ENCODE assay signal across 32 cellular contexts in the genomic region with DNA sequence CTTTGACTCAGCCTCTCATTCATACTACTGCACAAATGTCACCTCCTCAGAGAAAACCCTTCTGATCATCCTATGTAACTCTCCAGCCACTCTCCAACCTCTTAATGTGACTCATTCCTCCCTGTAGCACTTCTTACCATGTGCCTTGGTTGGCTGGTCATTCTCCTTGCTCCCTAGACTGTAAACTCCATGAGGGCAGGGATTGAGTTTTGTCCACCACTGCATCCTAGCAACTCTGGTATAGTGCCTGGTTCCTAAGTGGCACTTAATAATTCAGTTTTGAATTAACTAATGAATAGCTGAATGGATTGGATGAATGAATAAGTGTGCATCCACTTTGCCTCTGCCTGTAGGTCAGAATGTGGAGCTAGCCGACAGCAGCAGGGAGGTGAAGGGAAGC.
"Had no signal": no experiment of that assay in that cellular context is flagged by ENCODE, and none has a peak within 500 bp of the region (broad histone marks: within the 10 kb centered on the region; RNA-seq: fewer than 3 reads in every experiment).

No MANE protein-coding gene starts in this region.

- FAIRE-seq: islet of Langerhans, kidney, pancreas had no signal

- H3K4me3 ChIP-seq: left ventricle myocardium inferior, lung, mucosa of descending colon, pancreas, prostate gland, skin epidermis, stomach, testis, thyroid gland, transverse colon, upper lobe of left lung, vagina had no signal

- H3K27ac ChIP-seq: left ventricle myocardium inferior, neutrophil, pancreas, prostate gland, skin epidermis, stomach, testis, thyroid gland, transverse colon, upper lobe of left lung, vagina had no signal

- H3K9me3 ChIP-seq: left ventricle myocardium inferior, mucosa of descending colon, neutrophil, pancreas, prostate gland, stomach, testis, thyroid gland, transverse colon, upper lobe of left lung, vagina had no signal

- H3K36me3 ChIP-seq: left ventricle myocardium inferior, neutrophil, pancreas, prostate gland, stomach, thyroid gland, transverse colon, upper lobe of left lung, vagina had no signal

- H3K27me3 ChIP-seq: pancreas, stomach, testis, thyroid gland, transverse colon, upper lobe of left lung, vagina had no signal

- H3K4me1 ChIP-seq: left ventricle myocardium inferior, pancreas, prostate gland, testis, transverse colon, vagina had no signal

- DNase-seq: hypothalamus; immature natural killer cell; kidney; left ventricle myocardium inferior; mesendoderm; midbrain; mucosa of descending colon; naive thymus-derived CD4-positive, alpha-beta T cell; occipital lobe; pancreas; posterior cingulate gyrus; retina; right cardiac atrium; stimulated activated CD4-positive, alpha-beta T cell treated with anti-CD3 and anti-CD28 coated beads, Interleukin-12 subunit alpha, Interleukin-12 subunit beta, amount 100 ng/mL, for 4 hours; stimulated activated CD4-positive, alpha-beta T cell treated with anti-CD3 and anti-CD28 coated beads, Interleukin-15, amount 100 ng/mL, for 24 hours; stimulated activated CD4-positive, alpha-beta T cell treated with anti-CD3 and anti-CD28 coated beads, Interleukin-2, amount 100 ng/mL, for 24 hours; stimulated activated CD4-positive, alpha-beta T cell treated with anti-CD3 and anti-CD28 coated beads, Interleukin-4, amount 100 ng/mL, for 1 hour; stimulated activated naive B cell treated with anti-CD40 and anti-IgM and Interleukin-4, amounts not matched to agents 10 μg/mL and 1 μg/mL and 100 μg/mL, for 72 hours; stimulated activated naive CD8-positive, alpha-beta T cell treated with anti-CD3 and anti-CD28 coated beads, Interleukin-15, Interleukin-2, amounts not matched to agents 100 U/mL and 50 U/mL, for 24 hours; stomach; testis; thyroid gland; transverse colon; upper lobe of left lung had no signal

- ATAC-seq: mucosa of descending colon; naive thymus-derived CD4-positive, alpha-beta T cell; natural killer cell treated with Interleukin-12 subunit alpha and Interleukin-12 subunit beta and Interleukin-15 and Interleukin-18, amount 100 ng/mL, for 72 hours; pancreas; right cardiac atrium; sciatic nerve; stimulated activated naive B cell treated with anti-CD40 and anti-IgM and Interleukin-4, amounts not matched to agents 10 μg/mL and 1 μg/mL and 100 μg/mL, for 72 hours; stimulated activated naive CD8-positive, alpha-beta T cell treated with anti-CD3 and anti-CD28 coated beads, Interleukin-15, Interleukin-2, amounts not matched to agents 100 U/mL and 50 U/mL, for 24 hours had no signal
